11 cellular contexts compared by ENCODE assay signal in genomic region chr3:14691239-14691638, GRCh38. TPM values are rescaled to one million over a fixed set of nuclear protein-coding genes. Genes with fewer than 3 reads are reported as not detected.
DNase-seq lines count a peak whose midpoint lies in the region; ATAC-seq and TF ChIP-seq lines count a peak whose summit lies in the region.
"Had no signal": no experiment of that assay in that cellular context is flagged by ENCODE, and none has a peak within 500 bp of the region (broad histone marks: within the 10 kb centered on the region; RNA-seq: fewer than 3 reads in every experiment).

No MANE protein-coding gene starts in this region.

- H3K27me3 ChIP-seq in OCI-LY3 (ENCODE audit: low read depth, low read length): no peaks in the 10 kb centered on the region
- H3K27me3 ChIP-seq: sigmoid colon had no signal

- DNase-seq in GM10248 (ENCODE audit: extremely low spot score): peak; percentile 50
- DNase-seq in GM20000 (ENCODE audit: low spot score): peak; percentile 54
- no peak for DNase-seq in cortex of kidney (lab: John Stamatoyannopoulos, UW)
- no peak for DNase-seq in stimulated activated naive CD4-positive, alpha-beta T cell (lab: John Stamatoyannopoulos, UW)
- no peak for DNase-seq in progenitor cell of endocrine pancreas (ENCODE audit: low spot score, unreplicated experiment)
- DNase-seq: activated T-cell treated with anti-CD3 and anti-CD28 coated beads, Interleukin-2, amount 50 U/mL, for 24 hours; sigmoid colon had no signal

- no peak for TF ChIP-seq CTCF in GM10248 (IDR thresholded peaks at IDR 0.05; ENCODE audit: control extremely low read depth, extremely low read depth, low read depth, missing control alignments)
- no peak for TF ChIP-seq CTCF in GM20000 (IDR thresholded peaks at IDR 0.05; ENCODE audit: extremely low read depth, missing control alignments)
- no peak for TF ChIP-seq CTCF in OCI-LY3 (IDR thresholded peaks at IDR 0.05; ENCODE audit: low read depth, low read length)
- TF ChIP-seq CTCF in progenitor cell of endocrine pancreas (IDR thresholded peaks at IDR 0.05; ENCODE audit: unreplicated experiment): no peak

- peak overlapping the region; percentile 68 for H3K4me3 ChIP-seq in OCI-LY3 (ENCODE audit: low read length)
- H3K4me3 ChIP-seq: sigmoid colon had no signal

- H3K36me3 ChIP-seq in OCI-LY3 (replicated peaks; ENCODE audit: low read depth, low read length): no peaks in the 10 kb centered on the region
- H3K36me3 ChIP-seq: sigmoid colon had no signal

- H3K4me1 Mint-ChIP-seq in progenitor cell of endocrine pancreas (ENCODE audit: low read depth): no peaks in the 10 kb centered on the region

- peak overlapping the region; percentile 97 for H3K4me2 ChIP-seq in OCI-LY3 (ENCODE audit: low read length)

- ATAC-seq in HG03103 (IDR thresholded peaks at IDR 0.05; ENCODE audit: low read depth, unreplicated experiment) (peak; percentile 42), HG02678 (IDR thresholded peaks at IDR 0.05; ENCODE audit: unreplicated experiment) (no peak)

- H3K36me3 Mint-ChIP-seq in progenitor cell of endocrine pancreas (ENCODE audit: insufficient read depth): no peaks in the 10 kb centered on the region

- no peak overlapping the region for H3K27ac Mint-ChIP-seq in progenitor cell of endocrine pancreas
- H3K27ac Mint-ChIP-seq: activated T-cell treated with anti-CD3 and anti-CD28 coated beads, Interleukin-2, amount 50 U/mL, for 24 hours had no signal

- H3K27me3 Mint-ChIP-seq in progenitor cell of endocrine pancreas: peaks cover 36% of the 10 kb centered on the region

- POLR2A ChIA-PET in GM10248 (lab: Yijun Ruan, JAX): no interaction called here

- no peaks in the 10 kb centered on the region for H4K20me1 ChIP-seq in OCI-LY3 (ENCODE audit: insufficient read depth, low read length)

- peak overlapping the region; percentile 20; the same call in 1 of the 2 replicates for H3K9ac ChIP-seq in OCI-LY3 (ENCODE audit: low read length)

- H3K9me3 Mint-ChIP-seq in progenitor cell of endocrine pancreas (ENCODE audit: low read depth): peaks cover 10% of the 10 kb centered on the region

- peak overlapping the region; percentile 4; the same call in 1 of the 2 replicates for H2AFZ ChIP-seq in OCI-LY3 (ENCODE audit: low read depth, low read length)

- CTCF ChIA-PET in GM10248 (lab: Yijun Ruan, JAX): interaction anchor here (0.8 to 2.6 kb wide), 5 partner anchors 9 to 89 kb away, joined by 3 to 10 read pairs (median 3); no protein-coding TSS in a partner anchor

- H3K9me3 ChIP-seq in OCI-LY3 (ENCODE audit: insufficient read depth, low read length): no peaks in the 10 kb centered on the region; the same call in 1 of the 2 replicates
- H3K9me3 ChIP-seq: sigmoid colon had no signal

- H3K4me3 Mint-ChIP-seq in progenitor cell of endocrine pancreas (ENCODE audit: low read depth): no peak overlapping the region
- H3K4me3 Mint-ChIP-seq: activated T-cell treated with anti-CD3 and anti-CD28 coated beads, Interleukin-2, amount 50 U/mL, for 24 hours had no signal

- peaks cover 55% of the 10 kb centered on the region for H3K4me1 ChIP-seq in OCI-LY3 (ENCODE audit: low read length)
- H3K4me1 ChIP-seq: sigmoid colon had no signal

- H3K27ac ChIP-seq in OCI-LY3 (ENCODE audit: low read length): peak overlapping the region; percentile 63
- H3K27ac ChIP-seq: sigmoid colon had no signal

- H3K79me2 ChIP-seq in OCI-LY3 (ENCODE audit: low read length): no peaks in the 10 kb centered on the region

RNA-seq across cellular contexts. Expression of gene C3orf20, which starts 16.3 kb away (rescaled TPM):
- total RNA-seq in progenitor cell of endocrine pancreas: 0.13 and 0.19 TPM in 2 replicates
- total RNA-seq: epithelial cell of proximal tubule had no signal

RNA-seq across cellular contexts. Expression of gene CCDC174, which starts 39.7 kb away (rescaled TPM):
- total RNA-seq in progenitor cell of endocrine pancreas: 25.7 and 25.8 TPM in 2 replicates

Comparison
In these comparisons a context has a peak if more than half of its experiments do, and no peak if none do; other contexts are left out.
1. DNase-seq: peak in GM10248 (single experiment) and GM20000 (single experiment); none in cortex of kidney (single experiment), stimulated activated naive CD4-positive, alpha-beta T cell (0 of 6) and progenitor cell of endocrine pancreas (single experiment).